ENCODE assay signal across 3 cellular contexts in the genomic region with DNA sequence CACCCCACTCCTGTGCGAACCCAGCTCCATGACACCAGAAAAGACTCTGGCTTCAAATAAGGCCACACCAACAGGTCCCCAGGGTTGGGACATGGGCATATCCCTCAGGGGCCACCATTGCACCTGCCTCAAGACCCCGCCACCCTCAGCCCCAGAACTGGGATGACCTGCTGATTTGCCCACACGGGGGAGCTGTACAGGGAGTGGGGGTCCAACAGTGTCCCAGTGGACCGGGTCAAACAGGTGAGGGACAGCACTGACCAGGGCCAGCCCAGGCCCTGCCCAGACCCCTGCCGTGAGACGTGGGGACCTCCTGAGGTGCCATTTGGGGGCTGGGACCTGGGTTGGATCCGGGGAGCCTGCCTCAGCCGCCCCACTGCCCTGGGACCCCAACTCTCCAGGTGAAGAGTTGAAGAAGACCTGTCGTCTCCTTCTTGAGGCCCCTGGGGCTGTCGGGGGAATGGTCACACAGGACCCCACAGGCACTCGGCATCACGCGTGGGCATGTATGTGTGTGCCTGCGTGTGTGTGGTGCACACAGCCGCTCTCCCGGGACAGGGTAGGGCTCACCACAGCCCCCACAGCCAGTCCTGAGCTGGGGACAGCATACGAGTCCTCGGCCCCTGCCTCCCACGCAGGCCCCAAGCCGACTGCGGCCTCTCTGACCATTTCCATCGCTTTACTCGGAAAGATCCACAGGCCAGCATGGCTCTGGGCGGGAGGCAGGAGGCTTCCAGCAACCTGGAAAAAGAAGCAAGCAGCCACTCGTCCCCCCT.
TF ChIP-seq lines count a peak whose summit lies in the region.

No MANE protein-coding gene starts in this region.

TF ChIP-seq in IMR-90, 13 proteins besides CTCF, POLR2A, EP300 and RAD21:
- TF ChIP-seq RCOR1 (IDR thresholded peaks at IDR 0.05; ENCODE audit: insufficient replicate concordance, low read length) (no peak), NFE2L2 (IDR thresholded peaks at IDR 0.05; ENCODE audit: low read depth, low read length) (no peak), CEBPB (IDR thresholded peaks at IDR 0.05; ENCODE audit: low read depth, low read length) (no peak)
- TF ChIP-seq, protein P1, sequence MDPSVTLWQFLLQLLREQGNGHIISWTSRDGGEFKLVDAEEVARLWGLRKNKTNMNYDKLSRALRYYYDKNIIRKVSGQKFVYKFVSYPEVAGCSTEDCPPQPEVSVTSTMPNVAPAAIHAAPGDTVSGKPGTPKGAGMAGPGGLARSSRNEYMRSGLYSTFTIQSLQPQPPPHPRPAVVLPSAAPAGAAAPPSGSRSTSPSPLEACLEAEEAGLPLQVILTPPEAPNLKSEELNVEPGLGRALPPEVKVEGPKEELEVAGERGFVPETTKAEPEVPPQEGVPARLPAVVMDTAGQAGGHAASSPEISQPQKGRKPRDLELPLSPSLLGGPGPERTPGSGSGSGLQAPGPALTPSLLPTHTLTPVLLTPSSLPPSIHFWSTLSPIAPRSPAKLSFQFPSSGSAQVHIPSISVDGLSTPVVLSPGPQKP (IDR thresholded peaks at IDR 0.05; ENCODE audit: borderline replicate concordance, low read depth, low read length) = no peak

TF ChIP-seq in K562, 482 proteins besides CTCF, POLR2A, EP300 and RAD21:
- no peak for TF ChIP-seq NFE2L1 (tag; IDR thresholded peaks at IDR 0.05; ENCODE audit: borderline replicate concordance, low read depth)
- peak; percentile 17 for TF ChIP-seq CTCFL (IDR thresholded peaks at IDR 0.05; ENCODE audit: borderline replicate concordance, insufficient read depth, low read depth, low read length, poor library complexity, severe bottlenecking)
- no peak for TF ChIP-seq SIX5 (IDR thresholded peaks at IDR 0.05; ENCODE audit: borderline replicate concordance in 1 of 2, insufficient read depth in 1 of 2, low read depth in 1 of 2, low read length in 2 of 2)
- no peak for TF ChIP-seq CBFA2T2 (conservative IDR thresholded peaks at IDR 0.05)

TF ChIP-seq in GM12891, 5 proteins besides CTCF, POLR2A, EP300 and RAD21:
- TF ChIP-seq PAX5 (IDR thresholded peaks at IDR 0.05; ENCODE audit: insufficient read depth, low read length, severe bottlenecking) (no peak), POLR2AphosphoS5 (IDR thresholded peaks at IDR 0.05; ENCODE audit: low read depth, low read length) (no peak), POU2F2 (IDR thresholded peaks at IDR 0.05; ENCODE audit: low read depth, low read length) (no peak), SPI1 (IDR thresholded peaks at IDR 0.05; ENCODE audit: low read depth, low read length) (no peak)
